1 cellular context compared by ENCODE assay signal in genomic region chr19:18322759-18323460, GRCh38.
TF ChIP-seq lines count a peak whose summit lies in the region.

Gene LSM4, minus strand, starts transcription at chr19:18323076. Its CDS starts 56 bp downstream, at chr19:18323020.

TF ChIP-seq in SK-N-SH, 30 proteins besides CTCF, POLR2A, EP300 and RAD21 (continued from another document):
- TF ChIP-seq REST (IDR thresholded peaks at IDR 0.05; ENCODE audit: low read depth, low read length), result no peak
- TF ChIP-seq MEF2A (IDR thresholded peaks at IDR 0.05; ENCODE audit: borderline replicate concordance, low read depth), result no peak
- TF ChIP-seq FOXM1 (IDR thresholded peaks at IDR 0.05; ENCODE audit: low read depth), result no peak
- TF ChIP-seq, protein P1, sequence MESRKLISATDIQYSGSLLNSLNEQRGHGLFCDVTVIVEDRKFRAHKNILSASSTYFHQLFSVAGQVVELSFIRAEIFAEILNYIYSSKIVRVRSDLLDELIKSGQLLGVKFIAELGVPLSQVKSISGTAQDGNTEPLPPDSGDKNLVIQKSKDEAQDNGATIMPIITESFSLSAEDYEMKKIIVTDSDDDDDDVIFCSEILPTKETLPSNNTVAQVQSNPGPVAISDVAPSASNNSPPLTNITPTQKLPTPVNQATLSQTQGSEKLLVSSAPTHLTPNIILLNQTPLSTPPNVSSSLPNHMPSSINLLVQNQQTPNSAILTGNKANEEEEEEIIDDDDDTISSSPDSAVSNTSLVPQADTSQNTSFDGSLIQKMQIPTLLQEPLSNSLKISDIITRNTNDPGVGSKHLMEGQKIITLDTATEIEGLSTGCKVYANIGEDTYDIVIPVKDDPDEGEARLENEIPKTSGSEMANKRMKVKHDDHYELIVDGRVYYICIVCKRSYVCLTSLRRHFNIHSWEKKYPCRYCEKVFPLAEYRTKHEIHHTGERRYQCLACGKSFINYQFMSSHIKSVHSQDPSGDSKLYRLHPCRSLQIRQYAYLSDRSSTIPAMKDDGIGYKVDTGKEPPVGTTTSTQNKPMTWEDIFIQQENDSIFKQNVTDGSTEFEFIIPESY (IDR thresholded peaks at IDR 0.05; ENCODE audit: borderline replicate concordance, low read depth), result peak; percentile 77
TF ChIP-seq in SK-N-SH: peak in this region for 13.
